Comparison of ENCODE assay signal across 20 cellular contexts in genomic region chr4:3108211-3108610, GRCh38. TPM values are rescaled to one million over a fixed set of nuclear protein-coding genes. Genes with fewer than 3 reads are reported as not detected.
DNase-seq lines count a peak whose midpoint lies in the region; ATAC-seq and TF ChIP-seq lines count a peak whose summit lies in the region.
"Had no signal": no experiment of that assay in that cellular context is flagged by ENCODE, and none has a peak within 500 bp of the region (broad histone marks: within the 10 kb centered on the region; RNA-seq: fewer than 3 reads in every experiment).

No MANE protein-coding gene starts in this region.

- H3K27me3 ChIP-seq in A673 (replicated peaks; ENCODE audit: insufficient read depth, low read depth, low read length, poor library complexity) (no peaks in the 10 kb centered on the region), psoas muscle (ENCODE audit: insufficient read depth in 3 of 3, low read length in 2 of 3) (no peaks in the 10 kb centered on the region), body of pancreas (no peaks in the 10 kb centered on the region)

- H3K36me3 ChIP-seq in A673 (ENCODE audit: insufficient read depth, low read length, poor library complexity, severe bottlenecking) (peaks cover 32% of the 10 kb centered on the region), psoas muscle (ENCODE audit: insufficient read depth in 1 of 2, low read depth in 1 of 2) (peaks cover 0 to 55% of the 10 kb centered on the region in 2 donors), body of pancreas (replicated peaks in 1 of 2; ENCODE audit: insufficient read depth in 1 of 2, low read depth in 2 of 2) (peaks cover 0 to 4% of the 10 kb centered on the region in 2 donors)

- ATAC-seq in psoas muscle (no peak), body of pancreas (no peak)
- ATAC-seq: activated naive CD8-positive, alpha-beta T cell treated with anti-CD3 and anti-CD28 coated beads, Interleukin-2, amount 50 U/mL, for 24 hours had no signal

- POLR2A ChIA-PET in A673 (lab: Charles Lee; ENCODE audit: low non-redundant PET) = no interaction called here

- H3K4me1 ChIP-seq in A673 (ENCODE audit: insufficient read depth, low read length, poor library complexity, severe bottlenecking) (peaks cover 30% of the 10 kb centered on the region), psoas muscle (peaks cover 29% of the 10 kb centered on the region), body of pancreas (peaks cover 20% of the 10 kb centered on the region)
- H3K4me1 ChIP-seq: Caco-2 had no signal

- no peak for TF ChIP-seq CTCF in A673 (conservative IDR thresholded peaks at IDR 0.05; ENCODE audit: low read depth, low read length)
- TF ChIP-seq CTCF in psoas muscle (IDR thresholded peaks at IDR 0.05) = no peak
- TF ChIP-seq CTCF in body of pancreas (IDR thresholded peaks at IDR 0.05) = no peak

- H3K4me3 ChIP-seq in A673 (ENCODE audit: low read depth, low read length, poor library complexity, severe bottlenecking) (no peak overlapping the region), psoas muscle (no peak overlapping the region), body of pancreas (no peak overlapping the region)
- H3K4me3 ChIP-seq: HAP-1 had no signal

- BruUV-seq in A673 (replicated peaks; lab: Mats Ljungman, UMichigan) = no TSS peak

- DNase-seq in A673 (ENCODE audit: low spot score) = peak; percentile 48
- DNase-seq in HS-5 (ENCODE audit: low read depth) = peak; percentile 22
- peak; percentile 37 for DNase-seq in fibroblast of peridontal ligament (ENCODE audit: extremely low read depth)
- DNase-seq in psoas muscle = no peak
- no peak for DNase-seq in activated CD8-positive, alpha-beta memory T cell treated with anti-CD3 and anti-CD28 coated beads for 24 hours
- no peak for DNase-seq in pons (ENCODE audit: low spot score)
- no peak for DNase-seq in CD1c-positive myeloid dendritic cell (ENCODE audit: extremely low spot score)
- no peak for DNase-seq in body of pancreas
- DNase-seq: activated CD4-positive, alpha-beta T cell treated with anti-CD3 and anti-CD28 coated beads, Interleukin-2, amount 50 U/mL, for 1 hour; activated naive CD8-positive, alpha-beta T cell treated with anti-CD3 and anti-CD28 coated beads, Interleukin-2, amount 50 U/mL, for 24 hours; activated T-cell treated with anti-CD3 and anti-CD28 coated beads, Interleukin-2, amount 50 U/mL, for 1 hour; Caco-2; GF-D8; NCI-H2081; NCI-H526; nephron progenitor cell; stimulated activated CD4-positive, alpha-beta T cell treated with anti-CD3 and anti-CD28 coated beads, Interleukin-4, amount 100 ng/mL, for 4 hours had no signal

- intact Hi-C loops in A673 (cut with micrococcal nuclease; ENCODE audit: unreplicated experiment) = loop anchor here (5.0 kb wide), 4 partner anchors 94 to 374 kb away; partner anchors contain the start of gene HGFAC
- intact Hi-C loops in psoas muscle (cut with DNase I) = loop anchor here in 1 of 2 donors (5.0 to 10.0 kb wide), 2 partner anchors 334 to 777 kb away; partner anchors contain the start of gene HGFAC
- intact Hi-C loops in body of pancreas (cut with DNase I) = no loop called here

- CTCF ChIA-PET in A673 (lab: Charles Lee) = interaction anchor here (1.2 to 1.7 kb wide), 3 partner anchors 15 to 772 kb away, joined by 3 to 8 read pairs (median 5); no protein-coding TSS in a partner anchor

- H3K9me3 ChIP-seq in A673 (ENCODE audit: low read depth, low read length, poor library complexity, severe bottlenecking) (no peaks in the 10 kb centered on the region), psoas muscle (no peaks in the 10 kb centered on the region), body of pancreas (no peaks in the 10 kb centered on the region)
- H3K9me3 ChIP-seq: Caco-2, HAP-1 had no signal

- TF ChIP-seq POLR2A in body of pancreas (IDR thresholded peaks at IDR 0.05) = no peak

- 83 to 90% (median 85%) methylated on average over 3 of the region's 3 CpGs for WGBS in psoas muscle, 3 donors
- WGBS in body of pancreas, 2 donors = 89 to 94% methylated on average over 3 of the region's 3 CpGs

- H3K27ac ChIP-seq in A673 (ENCODE audit: low read depth, low read length, poor library complexity, severe bottlenecking) = peak overlapping the region; percentile 82
- peak overlapping the region; percentile 62 for H3K27ac ChIP-seq in psoas muscle
- peak overlapping the region in 2 of 4 donors; percentile 12 to 31 for H3K27ac ChIP-seq in body of pancreas

RNA-seq across cellular contexts. Expression of gene HTT, which starts 33.7 kb away (rescaled TPM):
- 66.8 and 86.6 TPM in 2 replicates for total RNA-seq in A673 (2021)
- 10 to 100 TPM; 29.6 to 39.9 (median 31.5) TPM for total RNA-seq in psoas muscle
- 10 to 100 TPM in 2 of 3 donors, 1 to 10 TPM in 1; 6.7 to 25.2 (median 10.2) TPM for polyA plus RNA-seq in psoas muscle
- 100 to 1,000 TPM in 1 of 2 donors, 10 to 100 TPM in 1; 40.5 to 115 TPM for total RNA-seq in body of pancreas

RNA-seq across cellular contexts. Expression of gene HTT-AS, which starts 33.9 kb away (rescaled TPM):
- total RNA-seq in A673 (2021) = not detected in 2 replicates
- total RNA-seq in psoas muscle = not detected
- polyA plus RNA-seq in psoas muscle = not detected
- total RNA-seq in body of pancreas = not detected
- total RNA-seq: Caco-2, lower leg skin, ureter had no signal

Comparison
In these comparisons a context has a peak if more than half of its experiments do, and no peak if none do; other contexts are left out.
1. DNase-seq: peak in A673 (single experiment), HS-5 (single experiment) and fibroblast of peridontal ligament (single experiment); none in psoas muscle (0 of 2), activated CD8-positive, alpha-beta memory T cell treated with anti-CD3 and anti-CD28 coated beads for 24 hours (single experiment), pons (single experiment), CD1c-positive myeloid dendritic cell (single experiment) and body of pancreas (0 of 4).